ENCODE assay signal across 8 cellular contexts in the genomic region with DNA sequence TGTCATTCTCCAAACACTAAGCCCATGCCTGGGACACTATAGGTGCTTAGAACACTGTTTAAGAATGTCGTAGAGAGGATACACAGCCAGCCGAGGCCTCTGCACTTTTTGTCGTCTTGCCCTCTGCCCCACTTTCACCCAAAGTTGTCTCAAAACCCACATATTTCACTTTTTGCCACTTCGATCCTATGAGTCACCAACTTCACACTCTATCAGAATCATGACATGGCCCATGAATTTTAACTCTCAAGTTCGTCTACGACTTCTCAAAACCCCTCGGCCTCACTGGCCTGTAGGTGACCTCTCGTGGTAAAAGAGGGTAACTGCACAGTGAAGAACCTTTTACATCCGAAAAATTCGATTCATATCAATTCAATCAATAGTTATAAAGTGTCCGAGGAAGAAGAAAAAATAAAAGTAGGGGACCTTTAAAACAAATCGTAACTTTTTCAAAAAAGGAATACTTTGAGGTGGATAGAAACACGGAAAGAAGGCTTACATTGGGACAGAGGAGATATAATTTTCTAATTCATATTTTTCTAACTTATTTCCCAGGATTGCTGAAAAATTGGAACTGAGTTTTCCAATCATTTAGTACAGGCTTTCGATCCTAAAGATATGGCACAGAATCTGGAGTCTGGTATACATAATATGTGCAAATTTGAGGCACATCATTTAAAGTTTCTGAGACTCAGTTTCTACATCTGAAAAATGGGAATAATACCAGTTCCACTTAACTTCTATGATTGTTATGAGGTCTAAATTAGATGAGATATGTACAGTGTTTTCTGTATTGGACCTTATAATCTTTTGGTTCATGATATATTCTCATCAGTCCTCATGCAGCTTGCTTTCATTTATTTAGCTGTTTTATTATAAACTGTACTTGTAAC.
DNase-seq lines count a peak whose midpoint lies in the region; ATAC-seq and TF ChIP-seq lines count a peak whose summit lies in the region.

No MANE protein-coding gene starts in this region.

- CTCF ChIA-PET in activated B cell treated with CpG ODN at 0.5 μM for 24 hours (lab: Charles Lee): interaction anchor here (0.9 to 1.4 kb wide), 3 partner anchors 128 to 496 kb away, joined by 3 to 7 read pairs (median 3); no protein-coding TSS in a partner anchor

- peaks cover 6% of the 10 kb centered on the region for H3K27me3 Mint-ChIP-seq in activated B cell treated with CpG ODN at 0.5 μM for 24 hours

- no peak for DNase-seq in activated B cell treated with CpG ODN at 0.5 μM for 24 hours
- peak; percentile 46 for DNase-seq in foreskin melanocyte
- DNase-seq in pons (ENCODE audit: low spot score): peak; percentile 66
- DNase-seq in GDM1 (lab: John Stamatoyannopoulos, UW): no peak
- no peak for DNase-seq in MG63

- intact Hi-C loops in activated B cell treated with CpG ODN at 0.5 μM for 24 hours (cut with micrococcal nuclease): loop anchor here (1.0 to 5.0 kb wide), 4 partner anchors 47 to 982 kb away; no protein-coding TSS in a partner anchor

- H4K20me1 ChIP-seq in Loucy (ENCODE audit: insufficient read depth, low read length, poor library complexity, severe bottlenecking): no peaks in the 10 kb centered on the region

- no peaks in the 10 kb centered on the region for H3K4me1 Mint-ChIP-seq in activated B cell treated with CpG ODN at 0.5 μM for 24 hours

- H3K4me3 ChIP-seq in Loucy (ENCODE audit: low read length, poor library complexity, severe bottlenecking) (no peak overlapping the region), MG63 (no peak overlapping the region)

- no peaks in the 10 kb centered on the region for H3K79me2 ChIP-seq in Loucy (ENCODE audit: insufficient read depth, low read length)

- H3K4me3 Mint-ChIP-seq in activated B cell treated with CpG ODN at 0.5 μM for 24 hours: no peak overlapping the region

- no peaks in the 10 kb centered on the region for H3K9me3 Mint-ChIP-seq in activated B cell treated with CpG ODN at 0.5 μM for 24 hours

- no peak overlapping the region for H2AFZ ChIP-seq in Loucy (ENCODE audit: low read length)

- no peaks in the 10 kb centered on the region for H3K9me2 ChIP-seq in Loucy (replicated peaks; ENCODE audit: low read depth, low read length)

- ATAC-seq in GM18498 (IDR thresholded peaks at IDR 0.05; ENCODE audit: unreplicated experiment): peak; percentile 65
- ATAC-seq in activated B cell treated with CpG ODN at 0.5 μM for 24 hours (ENCODE audit: low read depth): no peak

- no peak overlapping the region for H3K27ac ChIP-seq in C4-2B

- no peak overlapping the region for H3K9ac ChIP-seq in Loucy (ENCODE audit: low read depth, low read length, poor library complexity, severe bottlenecking)

- H3K36me3 ChIP-seq in Loucy (ENCODE audit: insufficient read depth, low read length) (no peaks in the 10 kb centered on the region), MG63 (no peaks in the 10 kb centered on the region)

- no peaks in the 10 kb centered on the region for H3K36me3 Mint-ChIP-seq in activated B cell treated with CpG ODN at 0.5 μM for 24 hours (ENCODE audit: low read depth)

- peak; percentile 94 for TF ChIP-seq CTCF in C4-2B (conservative IDR thresholded peaks at IDR 0.05)
- TF ChIP-seq CTCF in Loucy (conservative IDR thresholded peaks at IDR 0.05; ENCODE audit: low read length): peak; percentile 92
- peak; percentile 82 for TF ChIP-seq CTCF in activated B cell treated with CpG ODN at 0.5 μM for 24 hours (IDR thresholded peaks at IDR 0.05)

- no peaks in the 10 kb centered on the region for H3K27me3 ChIP-seq in Loucy (ENCODE audit: insufficient read depth, low read length, poor library complexity, severe bottlenecking)
- H3K27me3 ChIP-seq in MG63: no peaks in the 10 kb centered on the region

- H3F3A ChIP-seq in Loucy (ENCODE audit: low read depth): no peaks in the 10 kb centered on the region

- no peaks in the 10 kb centered on the region for H3K4me1 ChIP-seq in Loucy (ENCODE audit: insufficient read depth, low read length, poor library complexity, severe bottlenecking)

- no peak overlapping the region for H3K4me2 ChIP-seq in Loucy (ENCODE audit: low read depth, low read length, poor library complexity, severe bottlenecking)

- H3K27ac Mint-ChIP-seq in activated B cell treated with CpG ODN at 0.5 μM for 24 hours: no peak overlapping the region

- POLR2A ChIA-PET in activated B cell treated with CpG ODN at 0.5 μM for 24 hours (lab: Charles Lee): no interaction called here

- H3K9me3 ChIP-seq in Loucy (ENCODE audit: insufficient read depth, low read depth, low read length) (no peaks in the 10 kb centered on the region), MG63 (no peaks in the 10 kb centered on the region)

Comparison
In these comparisons a context has a peak if more than half of its experiments do, and no peak if none do; other contexts are left out.
1. DNase-seq: peak in foreskin melanocyte (single experiment) and pons (single experiment); none in activated B cell treated with CpG ODN at 0.5 μM for 24 hours (single experiment), GDM1 (single experiment) and MG63 (single experiment).
2. Peak in every context shown above with its lines, with median percentiles within 50 percentile points of each other: CTCF ChIP-seq.